In the genomic region with DNA sequence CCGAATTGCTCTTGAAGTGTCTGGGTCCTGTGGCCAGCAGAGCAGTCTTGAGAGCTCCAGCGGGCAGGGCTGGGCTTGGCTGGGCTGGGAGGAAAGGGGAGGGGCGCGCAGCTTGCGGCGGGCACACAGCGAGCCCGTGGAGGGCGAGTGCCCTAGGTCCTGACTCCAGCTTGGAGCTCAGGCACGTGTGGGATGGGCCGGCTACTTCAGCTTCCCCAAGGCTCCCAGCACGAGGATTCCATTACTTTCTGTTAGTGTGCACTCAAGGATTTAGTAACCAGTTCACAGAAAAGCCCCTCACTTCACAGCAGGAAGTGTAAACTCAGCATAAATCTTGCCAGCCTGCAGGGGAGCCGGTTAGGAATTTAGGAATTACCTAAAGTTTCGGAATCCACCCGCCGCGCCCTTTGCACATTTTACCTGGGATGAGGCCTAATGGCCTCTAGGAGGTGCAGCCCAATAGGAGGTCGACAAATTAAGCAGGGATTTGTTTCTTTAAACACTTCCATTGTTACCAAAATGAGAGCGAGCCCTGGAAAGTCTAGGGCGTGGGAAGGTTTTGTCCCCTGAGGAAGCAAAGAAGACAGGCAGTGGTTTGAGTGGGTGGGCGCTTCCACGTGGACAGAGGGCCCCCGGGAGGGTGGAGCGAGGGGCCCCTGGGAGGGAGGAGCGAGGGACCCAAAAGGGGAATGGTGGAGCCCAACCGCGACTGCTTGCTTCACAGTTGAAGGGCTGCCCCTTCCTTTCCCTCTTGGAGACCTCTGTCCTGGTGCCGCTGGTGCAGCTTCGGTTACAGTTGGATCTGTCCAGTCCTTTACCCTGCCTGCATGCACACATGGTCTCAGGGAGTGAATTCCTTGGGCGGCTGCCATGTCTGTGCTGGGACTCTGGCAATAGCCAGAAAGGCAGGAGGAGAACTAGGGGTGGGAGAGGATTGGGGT, we compare ENCODE assay signal across 9 cellular contexts.
DNase-seq lines count a peak whose midpoint lies in the region; ATAC-seq and TF ChIP-seq lines count a peak whose summit lies in the region.
"Had no signal": no experiment of that assay in that cellular context is flagged by ENCODE, and none has a peak within 500 bp of the region (broad histone marks: within the 10 kb centered on the region; RNA-seq: fewer than 3 reads in every experiment).

No MANE protein-coding gene starts in this region.

- POLR2A ChIA-PET in T-cell (lab: Charles Lee) (no interaction called here), GM10248 (lab: Yijun Ruan, JAX) (no interaction called here)

- H3K36me3 Mint-ChIP-seq in T-cell, result no peaks in the 10 kb centered on the region
- H3K36me3 Mint-ChIP-seq in neural crest cell (ENCODE audit: low read depth), result no peaks in the 10 kb centered on the region

- peak; percentile 50 for DNase-seq in AG20443 (ENCODE audit: low spot score)
- no peak for DNase-seq in T-cell
- peak; percentile 14 for DNase-seq in globus pallidus (ENCODE audit: low spot score)
- peak; percentile 38 for DNase-seq in neural crest cell (ENCODE audit: low read depth, low spot score)
- DNase-seq in GM10248 (ENCODE audit: extremely low spot score), result no peak
- DNase-seq in SJCRH30, result no peak
- no peak for DNase-seq in T1000 (lab: John Stamatoyannopoulos, UW)
- DNase-seq: activated CD8-positive, alpha-beta memory T cell treated with anti-CD3 and anti-CD28 coated beads for 24 hours had no signal

- H3K27ac Mint-ChIP-seq in T-cell (no peak overlapping the region), neural crest cell (ENCODE audit: unreplicated experiment) (no peak overlapping the region)

- H3K4me3 Mint-ChIP-seq in T-cell (peak overlapping the region; percentile 51 to 55 (median 52)), neural crest cell (peak overlapping the region; percentile 56)

- H3K4me1 ChIP-seq in SJCRH30, result no peaks in the 10 kb centered on the region

- H3K27me3 Mint-ChIP-seq in T-cell, result no peaks in the 10 kb centered on the region
- H3K27me3 Mint-ChIP-seq in neural crest cell (ENCODE audit: low read depth), result peaks cover 24% of the 10 kb centered on the region

- CTCF ChIA-PET in T-cell (lab: Charles Lee) (no interaction called here), GM10248 (lab: Yijun Ruan, JAX) (no interaction called here)

- H3K36me3 ChIP-seq in SJCRH30, result no peaks in the 10 kb centered on the region

- TF ChIP-seq CTCF in neural crest cell (conservative IDR thresholded peaks at IDR 0.05), result peak; percentile 47
- TF ChIP-seq CTCF in GM10248 (IDR thresholded peaks at IDR 0.05; ENCODE audit: control extremely low read depth, extremely low read depth, low read depth, missing control alignments), result no peak

- H3K4me3 ChIP-seq in SJCRH30, result no peak overlapping the region

- H3K27me3 ChIP-seq in SJCRH30, result no peaks in the 10 kb centered on the region

- H3K4me1 Mint-ChIP-seq in T-cell, result peaks cover 0 to 6% (median 3%) of the 10 kb centered on the region in 3 donors
- peaks cover 4% of the 10 kb centered on the region for H3K4me1 Mint-ChIP-seq in neural crest cell

- H3K27ac ChIP-seq in SJCRH30, result no peak overlapping the region

- ATAC-seq in T-cell (replicated peaks in 1 of 4), result peak in 3 of 4 experiments; percentile 38 to 59 (median 39)
- no peak for ATAC-seq in GM21786 (IDR thresholded peaks at IDR 0.05; ENCODE audit: unreplicated experiment)

- H3K9me3 Mint-ChIP-seq in T-cell, result no peaks in the 10 kb centered on the region
- no peaks in the 10 kb centered on the region for H3K9me3 Mint-ChIP-seq in neural crest cell

- H3K9me3 ChIP-seq in SJCRH30 (replicated peaks), result no peaks in the 10 kb centered on the region

Comparison
In these comparisons a context has a peak if more than half of its experiments do, and no peak if none do; other contexts are left out.
1. DNase-seq: peak in AG20443 (single experiment), globus pallidus (single experiment) and neural crest cell (single experiment); none in T-cell (0 of 34), GM10248 (single experiment), SJCRH30 (0 of 2) and T1000 (single experiment).